1 cellular context compared by ENCODE assay signal in the genomic region with DNA sequence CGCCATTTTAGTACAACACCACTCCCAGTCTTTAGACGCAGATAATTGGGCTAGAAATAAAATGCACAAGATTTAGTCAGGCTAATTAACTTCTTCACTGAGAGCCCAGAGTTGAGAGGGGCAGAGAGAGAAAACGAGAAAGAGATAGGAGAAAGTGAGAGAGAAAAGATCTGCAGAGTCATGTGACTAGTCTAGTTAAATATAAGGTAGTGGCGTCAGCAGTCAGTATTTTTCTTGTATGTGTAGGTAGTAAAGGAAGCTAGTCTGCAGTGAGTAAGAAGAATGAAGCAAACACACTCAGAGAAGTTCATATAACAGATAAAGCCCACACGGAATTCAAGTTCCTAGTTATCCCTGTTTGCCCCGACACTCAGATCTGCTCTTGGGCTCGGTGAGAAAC.
TF ChIP-seq lines count a peak whose summit lies in the region.

No MANE protein-coding gene starts in this region.

TF ChIP-seq in K562, 482 proteins besides CTCF, POLR2A, EP300 and RAD21:
- TF ChIP-seq, protein P1, sequence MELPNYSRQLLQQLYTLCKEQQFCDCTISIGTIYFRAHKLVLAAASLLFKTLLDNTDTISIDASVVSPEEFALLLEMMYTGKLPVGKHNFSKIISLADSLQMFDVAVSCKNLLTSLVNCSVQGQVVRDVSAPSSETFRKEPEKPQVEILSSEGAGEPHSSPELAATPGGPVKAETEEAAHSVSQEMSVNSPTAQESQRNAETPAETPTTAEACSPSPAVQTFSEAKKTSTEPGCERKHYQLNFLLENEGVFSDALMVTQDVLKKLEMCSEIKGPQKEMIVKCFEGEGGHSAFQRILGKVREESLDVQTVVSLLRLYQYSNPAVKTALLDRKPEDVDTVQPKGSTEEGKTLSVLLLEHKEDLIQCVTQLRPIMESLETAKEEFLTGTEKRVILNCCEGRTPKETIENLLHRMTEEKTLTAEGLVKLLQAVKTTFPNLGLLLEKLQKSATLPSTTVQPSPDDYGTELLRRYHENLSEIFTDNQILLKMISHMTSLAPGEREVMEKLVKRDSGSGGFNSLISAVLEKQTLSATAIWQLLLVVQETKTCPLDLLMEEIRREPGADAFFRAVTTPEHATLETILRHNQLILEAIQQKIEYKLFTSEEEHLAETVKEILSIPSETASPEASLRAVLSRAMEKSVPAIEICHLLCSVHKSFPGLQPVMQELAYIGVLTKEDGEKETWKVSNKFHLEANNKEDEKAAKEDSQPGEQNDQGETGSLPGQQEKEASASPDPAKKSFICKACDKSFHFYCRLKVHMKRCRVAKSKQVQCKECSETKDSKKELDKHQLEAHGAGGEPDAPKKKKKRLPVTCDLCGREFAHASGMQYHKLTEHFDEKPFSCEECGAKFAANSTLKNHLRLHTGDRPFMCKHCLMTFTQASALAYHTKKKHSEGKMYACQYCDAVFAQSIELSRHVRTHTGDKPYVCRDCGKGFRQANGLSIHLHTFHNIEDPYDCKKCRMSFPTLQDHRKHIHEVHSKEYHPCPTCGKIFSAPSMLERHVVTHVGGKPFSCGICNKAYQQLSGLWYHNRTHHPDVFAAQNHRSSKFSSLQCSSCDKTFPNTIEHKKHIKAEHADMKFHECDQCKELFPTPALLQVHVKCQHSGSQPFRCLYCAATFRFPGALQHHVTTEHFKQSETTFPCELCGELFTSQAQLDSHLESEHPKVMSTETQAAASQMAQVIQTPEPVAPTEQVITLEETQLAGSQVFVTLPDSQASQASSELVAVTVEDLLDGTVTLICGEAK (IDR thresholded peaks at IDR 0.05) = no peak
- TF ChIP-seq, protein P1 (CRISPR knock-in tag; IDR thresholded peaks at IDR 0.05) = no peak
- TF ChIP-seq, protein P2, sequence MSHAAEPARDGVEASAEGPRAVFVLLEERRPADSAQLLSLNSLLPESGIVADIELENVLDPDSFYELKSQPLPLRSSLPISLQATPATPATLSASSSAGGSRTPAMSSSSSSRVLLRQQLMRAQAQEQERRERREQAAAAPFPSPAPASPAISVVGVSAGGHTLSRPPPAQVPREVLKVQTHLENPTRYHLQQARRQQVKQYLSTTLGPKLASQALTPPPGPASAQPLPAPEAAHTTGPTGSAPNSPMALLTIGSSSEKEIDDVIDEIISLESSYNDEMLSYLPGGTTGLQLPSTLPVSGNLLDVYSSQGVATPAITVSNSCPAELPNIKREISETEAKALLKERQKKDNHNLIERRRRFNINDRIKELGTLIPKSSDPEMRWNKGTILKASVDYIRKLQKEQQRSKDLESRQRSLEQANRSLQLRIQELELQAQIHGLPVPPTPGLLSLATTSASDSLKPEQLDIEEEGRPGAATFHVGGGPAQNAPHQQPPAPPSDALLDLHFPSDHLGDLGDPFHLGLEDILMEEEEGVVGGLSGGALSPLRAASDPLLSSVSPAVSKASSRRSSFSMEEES (CRISPR knock-in tag; IDR thresholded peaks at IDR 0.05) = peak; percentile 63
